Comparison of ENCODE assay signal across 8 cellular contexts in the genomic region with DNA sequence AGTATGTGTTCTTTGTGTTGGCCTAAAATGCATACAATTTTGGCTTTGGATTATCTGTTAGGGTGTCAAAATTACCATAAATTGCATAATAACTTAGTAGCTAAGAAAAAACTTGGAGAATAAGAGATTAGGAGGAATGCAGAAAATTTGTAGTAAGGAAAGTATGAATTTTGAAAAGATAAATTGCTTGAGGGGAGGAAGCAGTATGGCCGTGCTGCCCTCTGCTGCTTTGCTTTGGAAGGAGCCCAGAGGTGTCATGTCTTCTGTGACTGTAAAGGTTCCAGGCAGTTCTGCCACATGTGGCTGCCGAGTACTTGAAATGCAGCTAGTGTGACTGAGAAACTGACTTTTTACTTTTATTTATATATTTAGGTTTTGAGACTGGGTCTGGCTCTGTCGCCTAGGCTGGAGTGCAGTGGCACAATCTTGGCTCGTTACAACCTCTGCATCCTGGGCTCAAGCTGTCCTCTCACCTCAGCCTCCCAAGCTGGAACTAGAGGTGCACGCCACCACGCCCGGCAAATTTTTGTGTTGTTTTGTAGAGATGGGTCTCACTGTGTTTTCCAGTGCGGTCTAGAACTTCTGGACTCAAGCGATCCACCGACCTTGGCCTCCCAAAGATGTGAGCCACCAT. TPM values are rescaled to one million over a fixed set of nuclear protein-coding genes. Genes with fewer than 3 reads are reported as not detected.
DNase-seq lines count a peak whose midpoint lies in the region; ATAC-seq and TF ChIP-seq lines count a peak whose summit lies in the region.

No MANE protein-coding gene starts in this region.

- H3K27ac Mint-ChIP-seq in CD4-positive, alpha-beta T cell: peak overlapping the region; percentile 98
- H3K27ac Mint-ChIP-seq in progenitor cell of endocrine pancreas: peak overlapping the region; percentile 84

- peak; percentile 54 to 70 (median 64) for DNase-seq in CD4-positive, alpha-beta T cell
- DNase-seq in HCT116 (ENCODE audit: low read depth, low spot score) (peak; percentile 40), RPMI7951 (ENCODE audit: low read depth) (peak; percentile 51), germinal center (ENCODE audit: low spot score) (peak; percentile 73), progenitor cell of endocrine pancreas (ENCODE audit: low spot score, unreplicated experiment) (no peak)
- DNase-seq in activated gamma-delta T cell treated with anti-CD3 and anti-CD28 coated beads, Interleukin-2, amount 50 U/mL, for 16 hours (ENCODE audit: low read depth): peak; percentile 48

- H4K20me1 ChIP-seq in HCT116 (ENCODE audit: insufficient read depth): no peaks in the 10 kb centered on the region

- RAD21 ChIA-PET in HCT116 (lab: Charles Lee; ENCODE audit: low non-redundant PET in 1 of 2, low total read pairs in 2 of 2, uncharacterized antibody in 2 of 2, unreplicated experiment in 2 of 2): interaction anchor here (1.3 to 1.4 kb wide), 2 partner anchors 304 to 311 kb away, joined by 5 to 6 read pairs; no protein-coding TSS in a partner anchor

- peak overlapping the region; percentile 74 for H3K9ac ChIP-seq in HCT116 (ENCODE audit: low read length)

- H3K9me2 ChIP-seq in HCT116 (ENCODE audit: insufficient read depth): no peaks in the 10 kb centered on the region

- no peaks in the 10 kb centered on the region for H3K27me3 Mint-ChIP-seq in CD4-positive, alpha-beta T cell
- H3K27me3 Mint-ChIP-seq in progenitor cell of endocrine pancreas: no peaks in the 10 kb centered on the region

- H3K79me2 ChIP-seq in HCT116 (ENCODE audit: insufficient read depth, low read length): peaks cover 58% of the 10 kb centered on the region

- POLR2A ChIA-PET in CD4-positive, alpha-beta T cell (lab: Charles Lee): interaction anchor here (0.6 to 5.4 kb wide), 17 partner anchors 13 to 368 kb away, joined by 3 to 105 read pairs (median 4); a partner anchor contains a TSS
- POLR2A ChIA-PET in HCT116 (lab: Charles Lee): interaction anchor here (4.0 kb wide), 1 partner anchor 304 kb away, joined by 18 read pairs; no protein-coding TSS in a partner anchor

- no peaks in the 10 kb centered on the region for H3K9me3 Mint-ChIP-seq in CD4-positive, alpha-beta T cell
- H3K9me3 Mint-ChIP-seq in progenitor cell of endocrine pancreas (ENCODE audit: low read depth): no peaks in the 10 kb centered on the region

- TF ChIP-seq CTCF in CD4-positive, alpha-beta T cell (IDR thresholded peaks at IDR 0.05): peak; percentile 93
- TF ChIP-seq CTCF in HCT116 (IDR thresholded peaks at IDR 0.05 in 2 of 3, conservative IDR thresholded peaks at IDR 0.05 in 1 of 3; ENCODE audit: borderline replicate concordance in 1 of 3, insufficient read depth in 1 of 3, low read depth in 2 of 3, low read length in 2 of 3) (peak; percentile 34 to 82 (median 79); a peak in 5 of 6 replicates), progenitor cell of endocrine pancreas (IDR thresholded peaks at IDR 0.05; ENCODE audit: unreplicated experiment) (peak; percentile 65)

- H3K9me3 ChIP-seq in CD4-positive, alpha-beta T cell (ENCODE audit: control insufficient read depth, low read length): no peaks in the 10 kb centered on the region
- H3K9me3 ChIP-seq in HCT116 (ENCODE audit: control insufficient read depth in 1 of 2, insufficient read depth in 1 of 2, low read depth in 1 of 2, low read length in 2 of 2): no peaks in the 10 kb centered on the region

- H3K4me1 Mint-ChIP-seq in CD4-positive, alpha-beta T cell (ENCODE audit: low read depth): peaks cover 42% of the 10 kb centered on the region
- H3K4me1 Mint-ChIP-seq in progenitor cell of endocrine pancreas (ENCODE audit: low read depth): peaks cover 13% of the 10 kb centered on the region

- ATAC-seq in CD4-positive, alpha-beta T cell (ENCODE audit: poor library complexity): peak; percentile 49
- ATAC-seq in HCT116 (peak; percentile 28; the same call in 1 of the 2 replicates), HG02759 (IDR thresholded peaks at IDR 0.05; ENCODE audit: unreplicated experiment) (no peak), GM19463 (IDR thresholded peaks at IDR 0.05; ENCODE audit: unreplicated experiment) (no peak)

- TF ChIP-seq RAD21 in HCT116 (IDR thresholded peaks at IDR 0.05; ENCODE audit: low read depth): peak; percentile 84

- BruUV-seq in HCT116 (replicated peaks; lab: Mats Ljungman, UMichigan): no TSS peak

- peak overlapping the region; percentile 85 for H3K4me2 ChIP-seq in HCT116 (ENCODE audit: low read length)

- H3K4me3 Mint-ChIP-seq in CD4-positive, alpha-beta T cell: peak overlapping the region; percentile 96
- peak overlapping the region; percentile 99 for H3K4me3 Mint-ChIP-seq in progenitor cell of endocrine pancreas (ENCODE audit: low read depth)

- intact Hi-C loops in CD4-positive, alpha-beta T cell (cut with DNase I, micrococcal nuclease): loop anchor here (1.0 to 5.0 kb wide), 9 partner anchors 24 to 814 kb away; no protein-coding TSS in a partner anchor
- intact Hi-C loops in HCT116 (cut with micrococcal nuclease): loop anchor here (5.0 to 10.0 kb wide), 2 partner anchors 413 to 816 kb away; a partner anchor contains a TSS

- CTCF ChIA-PET in CD4-positive, alpha-beta T cell (lab: Charles Lee): interaction anchor here (0.6 to 3.9 kb wide), 66 partner anchors 8 to 813 kb away, joined by 3 to 37 read pairs (median 4); a partner anchor contains a TSS
- CTCF ChIA-PET in HCT116 (lab: Charles Lee): interaction anchor here (0.6 to 1.8 kb wide), 9 partner anchors 10 to 819 kb away, joined by 3 to 8 read pairs (median 3); no protein-coding TSS in a partner anchor

- no peaks in the 10 kb centered on the region for H3K27me3 ChIP-seq in CD4-positive, alpha-beta T cell (ENCODE audit: control insufficient read depth, insufficient read depth, low read length)
- no peaks in the 10 kb centered on the region for H3K27me3 ChIP-seq in HCT116 (ENCODE audit: insufficient read depth, low read length)

- peaks cover 8 to 17% of the 10 kb centered on the region in 2 experiments; a peak in 3 of 4 replicates for H3K4me1 ChIP-seq in HCT116 (ENCODE audit: control insufficient read depth in 1 of 2, insufficient read depth in 2 of 2, low read length in 2 of 2)

- peak overlapping the region; percentile 89 for H3K27ac ChIP-seq in CD4-positive, alpha-beta T cell (ENCODE audit: low read depth, low read length)
- H3K27ac ChIP-seq in HCT116 (ENCODE audit: low read depth, low read length): peak overlapping the region; percentile 92; the same call in 1 of the 2 replicates

- peak overlapping the region; percentile 72 to 96 for H3K4me3 ChIP-seq in HCT116 (replicated peaks in 1 of 2; ENCODE audit: low read depth in 1 of 2, low read length in 2 of 2)

- no peak for TF ChIP-seq POLR2A in HCT116 (IDR thresholded peaks at IDR 0.05; ENCODE audit: borderline replicate concordance, extremely low read depth, insufficient read depth, insufficient read length)

- peaks cover 52% of the 10 kb centered on the region for H3K36me3 Mint-ChIP-seq in CD4-positive, alpha-beta T cell (ENCODE audit: low read depth)
- H3K36me3 Mint-ChIP-seq in progenitor cell of endocrine pancreas (ENCODE audit: insufficient read depth): peaks cover 4% of the 10 kb centered on the region

- H2AFZ ChIP-seq in HCT116 (ENCODE audit: low read depth, low read length, poor library complexity, severe bottlenecking): no peak overlapping the region

- H3K36me3 ChIP-seq in HCT116 (ENCODE audit: control insufficient read depth in 1 of 2, insufficient read depth in 2 of 2, low read length in 2 of 2): peaks cover 17 to 18% of the 10 kb centered on the region in 2 experiments; a peak in 3 of 4 replicates

TF ChIP-seq in HCT116, 20 proteins besides CTCF, POLR2A, EP300 and RAD21 (continues in another document):
- TF ChIP-seq SRF (IDR thresholded peaks at IDR 0.05; ENCODE audit: low read depth) (no peak), ZFX (IDR thresholded peaks at IDR 0.05) (no peak), POLR2AphosphoS5 (IDR thresholded peaks at IDR 0.05; ENCODE audit: low read depth, low read length) (no peak), ELF1 (IDR thresholded peaks at IDR 0.05; ENCODE audit: borderline replicate concordance, low read depth) (no peak), FOSL1 (IDR thresholded peaks at IDR 0.05; ENCODE audit: low read depth) (no peak), EZH2phosphoT487 (IDR thresholded peaks at IDR 0.05; ENCODE audit: borderline replicate concordance) (no peak), TCF7L2 (IDR thresholded peaks at IDR 0.05; ENCODE audit: borderline replicate concordance, extremely low read depth, insufficient read depth, insufficient read length) (no peak), JUND (IDR thresholded peaks at IDR 0.05) (no peak)
- TF ChIP-seq, protein P1, sequence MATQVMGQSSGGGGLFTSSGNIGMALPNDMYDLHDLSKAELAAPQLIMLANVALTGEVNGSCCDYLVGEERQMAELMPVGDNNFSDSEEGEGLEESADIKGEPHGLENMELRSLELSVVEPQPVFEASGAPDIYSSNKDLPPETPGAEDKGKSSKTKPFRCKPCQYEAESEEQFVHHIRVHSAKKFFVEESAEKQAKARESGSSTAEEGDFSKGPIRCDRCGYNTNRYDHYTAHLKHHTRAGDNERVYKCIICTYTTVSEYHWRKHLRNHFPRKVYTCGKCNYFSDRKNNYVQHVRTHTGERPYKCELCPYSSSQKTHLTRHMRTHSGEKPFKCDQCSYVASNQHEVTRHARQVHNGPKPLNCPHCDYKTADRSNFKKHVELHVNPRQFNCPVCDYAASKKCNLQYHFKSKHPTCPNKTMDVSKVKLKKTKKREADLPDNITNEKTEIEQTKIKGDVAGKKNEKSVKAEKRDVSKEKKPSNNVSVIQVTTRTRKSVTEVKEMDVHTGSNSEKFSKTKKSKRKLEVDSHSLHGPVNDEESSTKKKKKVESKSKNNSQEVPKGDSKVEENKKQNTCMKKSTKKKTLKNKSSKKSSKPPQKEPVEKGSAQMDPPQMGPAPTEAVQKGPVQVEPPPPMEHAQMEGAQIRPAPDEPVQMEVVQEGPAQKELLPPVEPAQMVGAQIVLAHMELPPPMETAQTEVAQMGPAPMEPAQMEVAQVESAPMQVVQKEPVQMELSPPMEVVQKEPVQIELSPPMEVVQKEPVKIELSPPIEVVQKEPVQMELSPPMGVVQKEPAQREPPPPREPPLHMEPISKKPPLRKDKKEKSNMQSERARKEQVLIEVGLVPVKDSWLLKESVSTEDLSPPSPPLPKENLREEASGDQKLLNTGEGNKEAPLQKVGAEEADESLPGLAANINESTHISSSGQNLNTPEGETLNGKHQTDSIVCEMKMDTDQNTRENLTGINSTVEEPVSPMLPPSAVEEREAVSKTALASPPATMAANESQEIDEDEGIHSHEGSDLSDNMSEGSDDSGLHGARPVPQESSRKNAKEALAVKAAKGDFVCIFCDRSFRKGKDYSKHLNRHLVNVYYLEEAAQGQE (IDR thresholded peaks at IDR 0.05; ENCODE audit: low read depth): no peak

RNA-seq across cellular contexts. Expression of a gene that starts 1.8 kb away (rescaled TPM):
- 10 to 100 TPM; 62.9 to 75.3 TPM for total RNA-seq in CD4-positive, alpha-beta T cell
- total RNA-seq in HCT116 (2021; ENCODE audit: unreplicated experiment) (126 TPM), progenitor cell of endocrine pancreas (83.0 and 85.0 TPM in 2 replicates)
- 120 and 142 TPM in 2 replicates for polyA plus RNA-seq in HCT116 (2012)
- 129 and 169 TPM in 2 replicates for total RNA-seq in RPMI7951 (2014; rRNA removed; shearing (Covaris generic))

RNA-seq across cellular contexts. Expression of a gene that starts 22.3 kb away (rescaled TPM):
- total RNA-seq in CD4-positive, alpha-beta T cell: 10 to 100 TPM; 87.9 to 89.9 TPM
- total RNA-seq in HCT116 (2021; ENCODE audit: unreplicated experiment) (58.8 TPM), progenitor cell of endocrine pancreas (106 and 117 TPM in 2 replicates)
- polyA plus RNA-seq in HCT116 (2012): 64.7 and 72.2 TPM in 2 replicates
- total RNA-seq in RPMI7951 (2014; rRNA removed; shearing (Covaris generic)): 28.8 and 29.8 TPM in 2 replicates

Comparison
In these comparisons a context has a peak if more than half of its experiments do, and no peak if none do; other contexts are left out.
1. ATAC-seq: peak in CD4-positive, alpha-beta T cell (single experiment) and HCT116 (single experiment); none in HG02759 (single experiment) and GM19463 (single experiment).
2. Peak in every context shown above with its lines, with median percentiles within 50 percentile points of each other: CTCF ChIP-seq.